9 cellular contexts compared by ENCODE assay signal in the genomic region with DNA sequence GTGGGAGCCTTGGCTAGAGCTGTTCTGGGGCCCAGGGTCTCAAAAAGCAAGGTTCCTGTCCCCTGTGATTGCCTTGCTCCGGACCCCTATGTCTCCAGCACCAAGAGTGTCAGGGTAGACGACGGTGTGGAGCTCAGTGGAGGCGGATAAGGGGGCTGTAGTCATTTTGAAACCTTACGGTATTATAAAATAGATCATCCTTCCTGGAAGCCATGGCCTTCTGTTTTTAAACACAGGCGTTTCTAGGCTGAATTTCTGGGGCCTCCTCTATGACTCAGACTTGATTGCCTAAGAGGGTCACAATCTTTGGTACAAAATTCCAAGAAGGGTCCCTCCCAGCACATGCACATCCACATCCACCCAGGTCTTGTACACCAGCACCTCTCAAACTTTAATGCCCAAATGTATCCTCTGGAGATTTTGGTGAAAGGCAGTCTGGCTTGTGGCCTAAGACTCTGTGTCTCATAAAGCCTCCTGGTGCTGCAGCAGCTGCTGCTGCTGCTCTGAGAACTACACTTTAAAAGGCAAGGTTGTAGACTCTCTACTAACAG.
DNase-seq lines count a peak whose midpoint lies in the region; ATAC-seq and TF ChIP-seq lines count a peak whose summit lies in the region.
"Had no signal": no experiment of that assay in that cellular context is flagged by ENCODE, and none has a peak within 500 bp of the region (broad histone marks: within the 10 kb centered on the region; RNA-seq: fewer than 3 reads in every experiment).

No MANE protein-coding gene starts in this region.

- H3K9me3 ChIP-seq in Karpas-422 (ENCODE audit: low read length): peaks cover 8% of the 10 kb centered on the region; the same call in 1 of the 2 replicates

- POLR2A ChIA-PET in activated naive CD8-positive, alpha-beta T cell treated with anti-CD3 and anti-CD28 coated beads, Interleukin-2, amount 10 ng/mL, durations not matched to agents 7 days and 5 days (lab: Charles Lee): interaction anchor here (0.6 to 7.3 kb wide), 9 partner anchors 9 to 256 kb away, joined by 3 to 83 read pairs (median 4); partner anchors contain the start of genes CCR1 and CCR2

- H3K36me3 ChIP-seq in Karpas-422 (ENCODE audit: insufficient read depth, low read length): no peaks in the 10 kb centered on the region

- peak; percentile 66 for ATAC-seq in activated naive CD8-positive, alpha-beta T cell treated with anti-CD3 and anti-CD28 coated beads, Interleukin-2, amount 10 ng/mL, durations not matched to agents 7 days and 5 days (ENCODE audit: low read depth)
- peak; percentile 30 to 43 (median 33) for ATAC-seq in natural killer cell

- no peaks in the 10 kb centered on the region for H3K79me2 ChIP-seq in Karpas-422 (ENCODE audit: low read length)

- H3K4me1 Mint-ChIP-seq in activated naive CD8-positive, alpha-beta T cell treated with anti-CD3 and anti-CD28 coated beads, Interleukin-2, amount 10 ng/mL, durations not matched to agents 7 days and 5 days: peaks cover 74% of the 10 kb centered on the region
- H3K4me1 Mint-ChIP-seq in natural killer cell: peaks cover 58 to 60% of the 10 kb centered on the region in 2 donors

- peak overlapping the region; percentile 62 for H3K9ac ChIP-seq in Karpas-422 (ENCODE audit: low read length)

- H3K27me3 Mint-ChIP-seq in activated naive CD8-positive, alpha-beta T cell treated with anti-CD3 and anti-CD28 coated beads, Interleukin-2, amount 10 ng/mL, durations not matched to agents 7 days and 5 days: no peaks in the 10 kb centered on the region
- no peaks in the 10 kb centered on the region for H3K27me3 Mint-ChIP-seq in natural killer cell (ENCODE audit: low read depth in 2 of 2)

- peak overlapping the region; percentile 96 for H3K27ac ChIP-seq in Karpas-422 (ENCODE audit: low read length)
- H3K27ac ChIP-seq: 22Rv1 had no signal

- H4K20me1 ChIP-seq in Karpas-422 (ENCODE audit: insufficient read depth, low read depth, low read length): no peaks in the 10 kb centered on the region

- H3K9me3 Mint-ChIP-seq in activated naive CD8-positive, alpha-beta T cell treated with anti-CD3 and anti-CD28 coated beads, Interleukin-2, amount 10 ng/mL, durations not matched to agents 7 days and 5 days: peaks cover 12% of the 10 kb centered on the region
- peaks cover 0 to 2% of the 10 kb centered on the region in 2 donors for H3K9me3 Mint-ChIP-seq in natural killer cell

- H3K4me3 ChIP-seq in Karpas-422 (ENCODE audit: low read length): peak overlapping the region; percentile 33

- peaks cover 66% of the 10 kb centered on the region for H3K4me1 ChIP-seq in Karpas-422 (ENCODE audit: low read length)

- intact Hi-C loops in natural killer cell (cut with micrococcal nuclease): loop anchor here (5.0 kb wide), 1 partner anchor 345 kb away; no protein-coding TSS in a partner anchor
- intact Hi-C loops in posterior cingulate gyrus (cut with DNase I): no loop called here

- H3K27me3 ChIP-seq in Karpas-422 (ENCODE audit: low read length): no peaks in the 10 kb centered on the region

- H3K27ac Mint-ChIP-seq in activated naive CD8-positive, alpha-beta T cell treated with anti-CD3 and anti-CD28 coated beads, Interleukin-2, amount 10 ng/mL, durations not matched to agents 7 days and 5 days: peak overlapping the region; percentile 99
- peak overlapping the region; percentile 94 to 99 for H3K27ac Mint-ChIP-seq in natural killer cell

- H2AFZ ChIP-seq in Karpas-422 (ENCODE audit: low read length): no peak overlapping the region

- peaks cover 48% of the 10 kb centered on the region for H3K36me3 Mint-ChIP-seq in activated naive CD8-positive, alpha-beta T cell treated with anti-CD3 and anti-CD28 coated beads, Interleukin-2, amount 10 ng/mL, durations not matched to agents 7 days and 5 days
- peaks cover 18% of the 10 kb centered on the region for H3K36me3 Mint-ChIP-seq in natural killer cell

- H3K4me3 Mint-ChIP-seq in activated naive CD8-positive, alpha-beta T cell treated with anti-CD3 and anti-CD28 coated beads, Interleukin-2, amount 10 ng/mL, durations not matched to agents 7 days and 5 days: peak overlapping the region; percentile 75
- H3K4me3 Mint-ChIP-seq in natural killer cell: peak overlapping the region; percentile 78

- no peak for TF ChIP-seq CTCF in natural killer cell (IDR thresholded peaks at IDR 0.05)

- peak overlapping the region; percentile 67 for H3K4me2 ChIP-seq in Karpas-422 (ENCODE audit: low read depth, low read length, poor library complexity, severe bottlenecking)

- no peaks in the 10 kb centered on the region for H3K9me2 ChIP-seq in Karpas-422 (replicated peaks; ENCODE audit: insufficient read depth, low read length)

- DNase-seq in NK-92 treated with Interleukin-12 subunit alpha and Interleukin-12 subunit beta, amount 100 ng/mL, for 24 hours (lab: John Stamatoyannopoulos, UW): peak; percentile 56
- DNase-seq in NK-92 (lab: John Stamatoyannopoulos, UW; ENCODE audit: unreplicated experiment) (no peak), Karpas-422 (peak; percentile 76), natural killer cell (no peak), posterior cingulate gyrus (no peak), SW 1271 (lab: John Stamatoyannopoulos, UW) (no peak), cortex of kidney (lab: John Stamatoyannopoulos, UW) (no peak)
- DNase-seq in activated naive CD8-positive, alpha-beta T cell treated with anti-CD3 and anti-CD28 coated beads, Interleukin-2, amount 10 ng/mL, durations not matched to agents 7 days and 5 days: peak; percentile 59

Comparison
In these comparisons a context has a peak if more than half of its experiments do, and no peak if none do; other contexts are left out.
1. DNase-seq: peak in NK-92 treated with Interleukin-12 subunit alpha and Interleukin-12 subunit beta, amount 100 ng/mL, for 24 hours (single experiment), Karpas-422 (single experiment) and activated naive CD8-positive, alpha-beta T cell treated with anti-CD3 and anti-CD28 coated beads, Interleukin-2, amount 10 ng/mL, durations not matched to agents 7 days and 5 days (single experiment); none in NK-92 (single experiment), natural killer cell (single experiment), posterior cingulate gyrus (0 of 10), SW 1271 (0 of 2) and cortex of kidney (single experiment).